Comparison of ENCODE assay signal across 19 cellular contexts in the genomic region with DNA sequence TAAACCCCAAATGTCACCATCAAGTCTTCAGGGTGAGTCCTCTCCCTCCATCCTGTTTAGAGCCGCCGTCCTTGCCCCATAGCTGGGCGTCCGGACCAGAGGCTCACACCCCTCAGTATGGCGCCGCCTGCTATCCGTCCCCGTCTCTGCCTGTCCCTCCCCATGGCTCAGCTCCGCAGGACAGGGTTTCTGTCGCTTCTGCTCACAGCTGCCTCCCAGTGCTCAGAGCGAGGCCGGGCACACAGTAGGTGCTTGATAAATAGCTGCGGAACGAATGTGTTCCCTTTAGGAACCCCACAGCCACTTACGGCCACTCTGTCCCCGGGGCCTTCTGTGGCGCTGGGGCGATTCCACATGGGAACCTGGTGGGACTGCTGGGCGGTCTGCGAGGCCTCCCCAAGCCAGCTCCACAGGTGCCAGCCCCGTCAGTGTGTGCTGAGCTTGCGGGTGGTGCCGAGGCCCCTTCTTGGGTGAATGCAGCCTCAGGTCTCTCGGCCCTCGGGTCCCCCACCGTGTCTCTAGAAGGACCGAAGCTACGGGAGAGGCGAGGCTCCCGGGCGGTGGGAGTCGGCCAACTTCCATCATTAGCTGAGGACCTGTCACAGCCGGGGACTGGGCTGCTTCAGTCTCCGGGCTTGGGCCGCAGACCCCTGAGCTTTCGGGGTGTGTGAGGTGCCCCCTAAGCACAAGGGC.
DNase-seq lines count a peak whose midpoint lies in the region; ATAC-seq, FAIRE-seq and TF ChIP-seq lines count a peak whose summit lies in the region.
"Had no signal": no experiment of that assay in that cellular context is flagged by ENCODE, and none has a peak within 500 bp of the region (broad histone marks: within the 10 kb centered on the region; RNA-seq: fewer than 3 reads in every experiment).

No MANE protein-coding gene starts in this region.

- H3K4me1 Mint-ChIP-seq in neural progenitor cell: peaks cover 16% of the 10 kb centered on the region

- no peak overlapping the region for H2AK5ac ChIP-seq in H1 (ENCODE audit: low read depth, low read length)

- CTCF ChIA-PET in H1 (lab: Charles Lee; ENCODE audit: partially characterized antibody): interaction anchor here (0.8 to 4.1 kb wide), 8 partner anchors 11 to 208 kb away, joined by 3 to 23 read pairs (median 4); no protein-coding TSS in a partner anchor

- no peak overlapping the region for H2BK15ac ChIP-seq in H1 (ENCODE audit: low read length)

- H4K5ac ChIP-seq in H1 (ENCODE audit: insufficient read length, low read depth, low read length): no peak overlapping the region

- H3K79me2 ChIP-seq in H1 (ENCODE audit: control insufficient read depth in 1 of 2, insufficient read depth in 2 of 2, low read length in 2 of 2) (no peaks in the 10 kb centered on the region), neural progenitor cell (ENCODE audit: low read depth) (no peaks in the 10 kb centered on the region)

- WGBS in H1 (ENCODE audit: extremely low coverage in 1 of 2, insufficient coverage in 1 of 2, insufficient read length in 1 of 2, insufficient replicate concordance in 2 of 2, low coverage in 1 of 2, low lambda C conversion rate in 2 of 2, missing lambda C conversion rate in 1 of 2), 2 experiments: 88% methylated on average over 36 of the region's 36 CpGs; no CpG with 5 or more reads in 1 of the 2 experiments

- H3K18ac ChIP-seq in H1 (ENCODE audit: extremely low read depth, low read length): no peak overlapping the region

- H3K27me3 ChIP-seq in right atrium auricular region: no peaks in the 10 kb centered on the region
- H3K27me3 ChIP-seq in H1 (replicated peaks in 1 of 4; ENCODE audit: control insufficient read depth in 3 of 4, extremely low read depth in 1 of 4, insufficient read depth in 3 of 4, low read length in 3 of 4): peaks cover 0 to 24% (median 21%) of the 10 kb centered on the region in 4 experiments; a peak in 4 of 7 replicates
- H3K27me3 ChIP-seq in neural progenitor cell: peaks cover 98% of the 10 kb centered on the region
- peaks cover 30% of the 10 kb centered on the region for H3K27me3 ChIP-seq in foreskin keratinocyte

- no peak overlapping the region for H4K91ac ChIP-seq in H1 (replicated peaks; ENCODE audit: insufficient read length, low read length)

- no peaks in the 10 kb centered on the region for H3K23me2 ChIP-seq in H1 (ENCODE audit: low read depth, low read length)

- H3K4me3 ChIP-seq in right atrium auricular region (no peak overlapping the region), H1 (ENCODE audit: extremely low read depth in 1 of 4, insufficient read depth in 2 of 4, low read depth in 3 of 4, low read length in 4 of 4) (no peak overlapping the region), neural progenitor cell (no peak overlapping the region)

- no peak for TF ChIP-seq RAD21 in H1 (IDR thresholded peaks at IDR 0.05 in 1 of 2, conservative IDR thresholded peaks at IDR 0.05 in 1 of 2; ENCODE audit: low read depth in 2 of 2, low read length in 2 of 2)

- no peak overlapping the region for H2BK12ac ChIP-seq in H1 (ENCODE audit: low read depth, low read length)

- intact Hi-C loops in Right ventricle myocardium inferior (cut with DNase I): no loop called here

- no peak overlapping the region for H2BK120ac ChIP-seq in H1 (replicated peaks; ENCODE audit: low read depth, low read length)

- H3K4me2 ChIP-seq in H1 (ENCODE audit: insufficient read depth in 1 of 2, low read depth in 2 of 2, low read length in 2 of 2): no peak overlapping the region
- no peak overlapping the region for H3K4me2 ChIP-seq in neural progenitor cell

- H3F3A ChIP-seq in neural progenitor cell (ENCODE audit: low read depth): no peaks in the 10 kb centered on the region

- H2BK5ac ChIP-seq in H1 (ENCODE audit: low read depth, low read length): no peak overlapping the region

- no peaks in the 10 kb centered on the region for H3K36me3 ChIP-seq in right atrium auricular region
- H3K36me3 ChIP-seq in H1 (ENCODE audit: control insufficient read depth in 2 of 4, insufficient read depth in 4 of 4, low read length in 3 of 4): no peaks in the 10 kb centered on the region
- no peaks in the 10 kb centered on the region for H3K36me3 ChIP-seq in neural progenitor cell

- H4K20me1 ChIP-seq in H1 (replicated peaks in 1 of 2; ENCODE audit: control insufficient read depth in 1 of 2, insufficient read depth in 2 of 2, low read length in 2 of 2) (no peaks in the 10 kb centered on the region), neural progenitor cell (ENCODE audit: low read depth) (no peaks in the 10 kb centered on the region)

- no peak overlapping the region for H3K56ac ChIP-seq in H1 (replicated peaks; ENCODE audit: insufficient read length, low read depth, low read length)

- no peak overlapping the region for H3K23ac ChIP-seq in H1 (ENCODE audit: insufficient read length)

- no peak overlapping the region for H3K14ac ChIP-seq in H1 (ENCODE audit: insufficient read length)

- peaks cover 0 to 12% of the 10 kb centered on the region in 2 donors for H3K4me1 ChIP-seq in right atrium auricular region
- H3K4me1 ChIP-seq in H1 (replicated peaks in 1 of 4; ENCODE audit: control insufficient read depth in 3 of 4, insufficient read depth in 4 of 4, low read length in 3 of 4): 0 out of 7 replicates have a peak, but pooled peaks cover 0 to 3% (median 0%) of the 10 kb centered on the region in 4 experiments
- H3K4me1 ChIP-seq in neural progenitor cell: peaks cover 8% of the 10 kb centered on the region
- no peaks in the 10 kb centered on the region for H3K4me1 ChIP-seq in foreskin keratinocyte

- no peak for TF ChIP-seq EP300 in H1 (IDR thresholded peaks at IDR 0.05; ENCODE audit: borderline replicate concordance in 1 of 2, low read depth in 2 of 2, low read length in 2 of 2)

- no peak for FAIRE-seq in H1 (lab: Jason Lieb, UNC)
- FAIRE-seq: G401.6, GM12891 had no signal

- POLR2A ChIA-PET in H1 (lab: Charles Lee; ENCODE audit: partially characterized antibody): no interaction called here

- no peak overlapping the region for H3K4ac ChIP-seq in H1 (replicated peaks; ENCODE audit: insufficient read length, low read depth, low read length)

- no peaks in the 10 kb centered on the region for H3K79me1 ChIP-seq in H1 (ENCODE audit: low read depth, low read length)

- H2AFZ ChIP-seq in H1 (ENCODE audit: low read length): no peak overlapping the region
- H2AFZ ChIP-seq in neural progenitor cell (replicated peaks): no peak overlapping the region

- DNase-seq in Right ventricle myocardium inferior (ENCODE audit: missing footprints) (peak; percentile 62), right atrium auricular region (ENCODE audit: low spot score) (no peak), H1 (ENCODE audit: low read depth in 1 of 2, low spot score in 2 of 2) (no peak), neural progenitor cell (ENCODE audit: low spot score) (no peak), NCI-H774 (lab: John Stamatoyannopoulos, UW) (no peak), foreskin keratinocyte (no peak)
- DNase-seq: 8988T; ACHN; CD4-positive, alpha-beta memory T cell; DMS79 treated with DMSO at 0.1 percent for 48 hours; EL; GOT3; HCEC 1CT; HFFc6 had no signal

- H3K27ac ChIP-seq in right atrium auricular region (no peak overlapping the region), H1 (ENCODE audit: low read depth, low read length) (no peak overlapping the region), neural progenitor cell (no peak overlapping the region), foreskin keratinocyte (no peak overlapping the region)
- H3K27ac ChIP-seq: C4-2B, HL-60 had no signal

- peaks cover 8% of the 10 kb centered on the region for H3K9me3 Mint-ChIP-seq in neural progenitor cell
- H3K9me3 Mint-ChIP-seq: CD4-positive, alpha-beta memory T cell had no signal

- H3K27me3 Mint-ChIP-seq in neural progenitor cell (ENCODE audit: insufficient read depth, low read depth): peaks cover 55% of the 10 kb centered on the region

- H3K9me3 ChIP-seq in right atrium auricular region: peaks cover 0 to 12% of the 10 kb centered on the region in 2 donors
- peaks cover 2 to 5% of the 10 kb centered on the region in 2 experiments; a peak in 1 of 4 replicates for H3K9me3 ChIP-seq in H1 (ENCODE audit: insufficient read depth in 2 of 2, low read depth in 1 of 2, low read length in 1 of 2)
- no peaks in the 10 kb centered on the region for H3K9me3 ChIP-seq in neural progenitor cell (ENCODE audit: low read depth)

- ATAC-seq in Right ventricle myocardium inferior (no peak), foreskin keratinocyte (no peak), GM21723 (IDR thresholded peaks at IDR 0.05; ENCODE audit: unreplicated experiment) (no peak)

- no peaks in the 10 kb centered on the region for H3K36me3 Mint-ChIP-seq in neural progenitor cell
- H3K36me3 Mint-ChIP-seq: CD4-positive, alpha-beta memory T cell had no signal

- peak overlapping the region; percentile 85; the same call in 1 of the 2 replicates for H4K8ac ChIP-seq in H1 (ENCODE audit: extremely low read depth, insufficient read depth, low read length)

- H2BK20ac ChIP-seq in H1 (ENCODE audit: low read length): no peak overlapping the region

- H3K4me3 Mint-ChIP-seq in neural progenitor cell: peak overlapping the region; percentile 38
- H3K4me3 Mint-ChIP-seq: CD4-positive, alpha-beta memory T cell; HFFc6 had no signal

- no peak overlapping the region for H3K27ac Mint-ChIP-seq in neural progenitor cell
- H3K27ac Mint-ChIP-seq: HFFc6 had no signal

- H3K9ac ChIP-seq in H1 (replicated peaks in 1 of 4; ENCODE audit: extremely low read depth in 1 of 4, low read depth in 3 of 4, low read length in 3 of 4): no peak overlapping the region
- no peak overlapping the region for H3K9ac ChIP-seq in neural progenitor cell

- TF ChIP-seq CTCF in right atrium auricular region (IDR thresholded peaks at IDR 0.05) (no peak), H1 (IDR thresholded peaks at IDR 0.05; ENCODE audit: control extremely low read depth in 1 of 3, insufficient read depth in 1 of 3, low read depth in 1 of 3, low read length in 3 of 3) (no peak), neural progenitor cell (IDR thresholded peaks at IDR 0.05) (no peak), foreskin keratinocyte (conservative IDR thresholded peaks at IDR 0.05) (no peak)

- no peak for TF ChIP-seq POLR2A in H1 (IDR thresholded peaks at IDR 0.05; ENCODE audit: control extremely low read depth in 1 of 2, low read depth in 2 of 2, low read length in 2 of 2)

TF ChIP-seq in H1, 55 proteins besides CTCF, POLR2A, EP300 and RAD21 (continues in another document):
- TF ChIP-seq SIRT6 (IDR thresholded peaks at IDR 0.05; ENCODE audit: low read length) (no peak), CTBP2 (IDR thresholded peaks at IDR 0.05; ENCODE audit: borderline replicate concordance, insufficient read depth, insufficient read length, low read length) (no peak), MAFK (IDR thresholded peaks at IDR 0.05; ENCODE audit: low read depth, low read length) (no peak), ZNF274 (IDR thresholded peaks at IDR 0.05; ENCODE audit: borderline replicate concordance, extremely low read depth, low read length) (no peak), RNF2 (IDR thresholded peaks at IDR 0.05; ENCODE audit: borderline replicate concordance, low read depth, low read length, missing control alignments, poor library complexity, severe bottlenecking) (no peak), NANOG (IDR thresholded peaks at IDR 0.05; ENCODE audit: insufficient read depth, low read depth, low read length, poor library complexity, severe bottlenecking) (no peak), GABPA (IDR thresholded peaks at IDR 0.05; ENCODE audit: borderline replicate concordance, insufficient read depth, low read length) (no peak), CHD2 (IDR thresholded peaks at IDR 0.05; ENCODE audit: low read length) (no peak)
